In genomic region chr17:74211929-74212261, GRCh38 we compare ENCODE assay signal across 8 cellular contexts. TPM values are rescaled to one million over a fixed set of nuclear protein-coding genes. Genes with fewer than 3 reads are reported as not detected.
A peak's percentile ranks its signal among the peaks of the same experiment; 100 is the strongest.
DNase-seq lines count a peak whose midpoint lies in the region; ATAC-seq and TF ChIP-seq lines count a peak whose summit lies in the region.

No MANE protein-coding gene starts in this region.

- H3K27me3 ChIP-seq in MM.1S (replicated peaks; ENCODE audit: insufficient read depth, low read length) = peaks cover 10% of the 10 kb centered on the region

- H3K9me3 Mint-ChIP-seq in natural killer cell = no peaks in the 10 kb centered on the region

- H3K36me3 ChIP-seq in MM.1S (replicated peaks; ENCODE audit: insufficient read depth, low read length) = peaks cover 8% of the 10 kb centered on the region; the same call in 1 of the 2 replicates

- H3K4me1 ChIP-seq in MM.1S (ENCODE audit: low read length) = peaks cover 10% of the 10 kb centered on the region; the same call in 1 of the 2 replicates

- H3K27ac Mint-ChIP-seq in natural killer cell = peak overlapping the region; percentile 68 to 91

- TF ChIP-seq CTCF in C4-2B (conservative IDR thresholded peaks at IDR 0.05) = no peak
- TF ChIP-seq CTCF in MM.1S (IDR thresholded peaks at IDR 0.05; ENCODE audit: low read length) = no peak
- TF ChIP-seq CTCF in coronary artery (IDR thresholded peaks at IDR 0.05) = no peak
- TF ChIP-seq CTCF in natural killer cell (IDR thresholded peaks at IDR 0.05) = no peak

- H3K4me1 Mint-ChIP-seq in natural killer cell = peaks cover 36 to 38% of the 10 kb centered on the region in 2 donors

- H3K36me3 Mint-ChIP-seq in natural killer cell = no peaks in the 10 kb centered on the region

- H3K79me2 ChIP-seq in MM.1S (ENCODE audit: low read length) = peaks cover 20% of the 10 kb centered on the region

- peaks cover 39% of the 10 kb centered on the region for H4K20me1 ChIP-seq in MM.1S (ENCODE audit: insufficient read depth, low read length)

- no peaks in the 10 kb centered on the region for H3K27me3 Mint-ChIP-seq in natural killer cell (ENCODE audit: low read depth in 2 of 2)

- peak overlapping the region; percentile 88 for H3K4me3 Mint-ChIP-seq in natural killer cell

- H3K9ac ChIP-seq in MM.1S (ENCODE audit: low read length) = peak overlapping the region; percentile 34; the same call in 1 of the 2 replicates

- H3K4me3 ChIP-seq in MM.1S (ENCODE audit: low read length) = peak overlapping the region; percentile 63
- H3K4me3 ChIP-seq in coronary artery = peak overlapping the region; percentile 78

- peak overlapping the region; percentile 97 for H3K4me2 ChIP-seq in MM.1S (ENCODE audit: low read depth, low read length)

- DNase-seq in MM.1S = no peak
- DNase-seq in coronary artery (ENCODE audit: low spot score) = no peak
- DNase-seq in natural killer cell = no peak
- DNase-seq in activated CD4-positive, CD25-positive, alpha-beta regulatory T cell (lab: John Stamatoyannopoulos, UW) = no peak
- DNase-seq in kidney glomerular epithelial cell (lab: John Stamatoyannopoulos, UW) = no peak
- no peak for DNase-seq in Ammon's horn (ENCODE audit: low spot score)

- no peaks in the 10 kb centered on the region for H3K9me3 ChIP-seq in MM.1S (replicated peaks; ENCODE audit: insufficient read depth, low read length)

- peak overlapping the region; percentile 69 for H3K27ac ChIP-seq in C4-2B
- no peak overlapping the region; the same call in 1 of the 2 replicates for H3K27ac ChIP-seq in MM.1S (ENCODE audit: low read length)
- peak overlapping the region in 1 of 2 donors; percentile 87 for H3K27ac ChIP-seq in coronary artery

- ATAC-seq in natural killer cell (no peak), GM21619 (IDR thresholded peaks at IDR 0.05; ENCODE audit: unreplicated experiment) (no peak)

- no peak overlapping the region for H2AFZ ChIP-seq in MM.1S (ENCODE audit: low read length)

- peaks cover 48% of the 10 kb centered on the region for H3F3A ChIP-seq in MM.1S (ENCODE audit: insufficient read depth, low read length)

- intact Hi-C loops in natural killer cell (cut with micrococcal nuclease) = loop anchor here (5.0 kb wide), 2 partner anchors 70 to 145 kb away; no protein-coding TSS in a partner anchor

- H3K9me2 ChIP-seq in MM.1S (replicated peaks; ENCODE audit: insufficient read depth, low read length) = no peaks in the 10 kb centered on the region

RNA-seq across cellular contexts. Expression of gene TTYH2, which starts 1.5 kb away (rescaled TPM):
- 1 to 10 TPM; 4.3 to 7.9 (median 4.8) TPM for total RNA-seq in natural killer cell

RNA-seq across cellular contexts. Expression of gene RPL38, which starts 8.4 kb away (rescaled TPM):
- 100 to 1,000 TPM; 560 to 802 (median 759) TPM for total RNA-seq in natural killer cell
